8 cellular contexts compared by ENCODE assay signal in genomic region chr4:133149364-133149695, GRCh38. TPM values are rescaled to one million over a fixed set of nuclear protein-coding genes. Genes with fewer than 3 reads are reported as not detected.
DNase-seq lines count a peak whose midpoint lies in the region; ATAC-seq and TF ChIP-seq lines count a peak whose summit lies in the region.

No MANE protein-coding gene starts in this region.

- H3K27me3 ChIP-seq in gastrocnemius medialis, result peaks cover 77 to 89% (median 87%) of the 10 kb centered on the region in 3 donors

- no peak overlapping the region for H3K27ac ChIP-seq in gastrocnemius medialis

- peak overlapping the region; percentile 47; the same call in 1 of the 2 replicates for H3K4me3 ChIP-seq in GM08714 (ENCODE audit: low read length)
- H3K4me3 ChIP-seq in WI38 (ENCODE audit: low read depth, low read length), result peak overlapping the region; percentile 45
- H3K4me3 ChIP-seq in fibroblast of the aortic adventitia (ENCODE audit: low read depth, low read length), result peak overlapping the region; percentile 68
- H3K4me3 ChIP-seq in gastrocnemius medialis, result peak overlapping the region; percentile 40 to 53 (median 47)

- in situ Hi-C loops in gastrocnemius medialis (cut with MboI; ENCODE audit: low sequenced_read_pairs in 4 of 4), result no loop called here

- ATAC-seq in gastrocnemius medialis (no peak), HG03045 (IDR thresholded peaks at IDR 0.05; ENCODE audit: unreplicated experiment) (no peak), GM21381 (IDR thresholded peaks at IDR 0.05; ENCODE audit: unreplicated experiment) (no peak)

- peaks cover 26 to 55% of the 10 kb centered on the region in 2 donors for H3K4me1 ChIP-seq in gastrocnemius medialis

- TF ChIP-seq CTCF in WI38 (IDR thresholded peaks at IDR 0.05; ENCODE audit: low read depth, low read length), result no peak
- no peak for TF ChIP-seq CTCF in fibroblast of the aortic adventitia (IDR thresholded peaks at IDR 0.05; ENCODE audit: insufficient read depth, low read length)
- no peak for TF ChIP-seq CTCF in gastrocnemius medialis (IDR thresholded peaks at IDR 0.05 in 4 of 5, conservative IDR thresholded peaks at IDR 0.05 in 1 of 5)

- no peaks in the 10 kb centered on the region for H3K9me3 ChIP-seq in gastrocnemius medialis

- intact Hi-C loops in gastrocnemius medialis (cut with DNase I; ENCODE audit: low total_unique reads), result no loop called here

- H3K36me3 ChIP-seq in gastrocnemius medialis, result no peaks in the 10 kb centered on the region

- peak in 1 of 2 donors; percentile 2 for TF ChIP-seq POLR2A in gastrocnemius medialis (IDR thresholded peaks at IDR 0.05)

- DNase-seq in fibroblast of the aortic adventitia (ENCODE audit: low read depth) (no peak), gastrocnemius medialis (no peak), islet precursor cell (no peak), SW 1271 (lab: John Stamatoyannopoulos, UW) (no peak)

RNA-seq across cellular contexts. Expression of gene PCDH10, which starts 0.2 kb away (rescaled TPM):
- 6.8 and 16.9 TPM in 2 replicates for total RNA-seq in fibroblast of the aortic adventitia (ENCODE audit: low replicate concordance)
- under 1 TPM in 1 of 4 donors, not detected in 3; 0.04 TPM for total RNA-seq in gastrocnemius medialis
